ENCODE assay signal across 1 cellular context in genomic region chr22:37631448-37632173, GRCh38.
A peak's percentile ranks its signal among the peaks of the same experiment; 100 is the strongest.
TF ChIP-seq lines count a peak whose summit lies in the region.

No MANE protein-coding gene starts in this region.

TF ChIP-seq in HepG2, 621 proteins besides CTCF, POLR2A, EP300 and RAD21 (continued from another document and continues in another):
- no peak for TF ChIP-seq LBX2 (CRISPR knock-in tag; IDR thresholded peaks at IDR 0.05; ENCODE audit: borderline replicate concordance)
- peak; percentile 52; the same call in 1 of the 2 replicates for TF ChIP-seq RCOR2 (CRISPR knock-in tag; IDR thresholded peaks at IDR 0.05)
- no peak for TF ChIP-seq KLF12 (CRISPR knock-in tag; IDR thresholded peaks at IDR 0.05; ENCODE audit: borderline replicate concordance)
- no peak for TF ChIP-seq ZNF33B (CRISPR knock-in tag; IDR thresholded peaks at IDR 0.05)
- no peak for TF ChIP-seq JUNB (CRISPR knock-in tag; IDR thresholded peaks at IDR 0.05; ENCODE audit: borderline replicate concordance)
- TF ChIP-seq ZNF766 (CRISPR knock-in tag; IDR thresholded peaks at IDR 0.05; ENCODE audit: borderline replicate concordance) = peak; percentile 44; the same call in 1 of the 2 replicates
- no peak for TF ChIP-seq NONO (IDR thresholded peaks at IDR 0.05)
- peak; percentile 45 for TF ChIP-seq NONO (CRISPR knock-in tag; conservative IDR thresholded peaks at IDR 0.05)
- TF ChIP-seq ZNF883 (CRISPR knock-in tag; IDR thresholded peaks at IDR 0.05; ENCODE audit: not compliant biosample characterization) = peak; percentile 80
- peak; percentile 56; the same call in 1 of the 2 replicates for TF ChIP-seq IRF2 (CRISPR knock-in tag; IDR thresholded peaks at IDR 0.05)
- peak; percentile 81 for TF ChIP-seq HNF4G (IDR thresholded peaks at IDR 0.05; ENCODE audit: borderline replicate concordance, low read depth, low read length)
- TF ChIP-seq HNF4G (CRISPR knock-in tag; IDR thresholded peaks at IDR 0.05; ENCODE audit: borderline replicate concordance, low read depth) = peak; percentile 88; the same call in 1 of the 2 replicates
- peak; percentile 95 for TF ChIP-seq ZSCAN22 (CRISPR knock-in tag; IDR thresholded peaks at IDR 0.05)
- TF ChIP-seq ZBTB26 (CRISPR knock-in tag; IDR thresholded peaks at IDR 0.05; ENCODE audit: borderline replicate concordance) = no peak
- TF ChIP-seq MYC (CRISPR knock-in tag; IDR thresholded peaks at IDR 0.05; ENCODE audit: borderline replicate concordance) = peak; percentile 75; the same call in 1 of the 2 replicates
- peak; percentile 71; the same call in 1 of the 2 replicates for TF ChIP-seq ZNF670 (CRISPR knock-in tag; IDR thresholded peaks at IDR 0.05; ENCODE audit: borderline replicate concordance)
- TF ChIP-seq AGO2 (optimal IDR thresholded peaks at IDR 0.05; ENCODE audit: low read depth, low read length) = peak; percentile 92
- peak; percentile 64 for TF ChIP-seq ZNF574 (CRISPR knock-in tag; IDR thresholded peaks at IDR 0.05)
- TF ChIP-seq ZBTB20 (CRISPR knock-in tag; IDR thresholded peaks at IDR 0.05; ENCODE audit: borderline replicate concordance, low read depth) = 0 out of 2 replicates have a peak, but pooled peaks have one; percentile 45
- TF ChIP-seq RFX3 (CRISPR knock-in tag; IDR thresholded peaks at IDR 0.05) = no peak
- 0 out of 2 replicates have a peak, but pooled peaks have one; percentile 57 for TF ChIP-seq ZNF350 (CRISPR knock-in tag; IDR thresholded peaks at IDR 0.05; ENCODE audit: borderline replicate concordance, low read depth)
- peak; percentile 27; the same call in 1 of the 2 replicates for TF ChIP-seq ZNF598 (CRISPR knock-in tag; IDR thresholded peaks at IDR 0.05; ENCODE audit: borderline replicate concordance)
- peak; percentile 64; the same call in 1 of the 2 replicates for TF ChIP-seq ARID4A (CRISPR knock-in tag; IDR thresholded peaks at IDR 0.05; ENCODE audit: borderline replicate concordance)
- no peak; the same call in 1 of the 2 replicates for TF ChIP-seq CBX5 (CRISPR knock-in tag; IDR thresholded peaks at IDR 0.05; ENCODE audit: borderline replicate concordance)
- no peak; the same call in 1 of the 2 replicates for TF ChIP-seq IKZF5 (CRISPR knock-in tag; IDR thresholded peaks at IDR 0.05)
- no peak for TF ChIP-seq TCF7 (IDR thresholded peaks at IDR 0.05; ENCODE audit: low read depth)
- peak in 1 of 2 experiments; percentile 64; a peak in 2 of 4 replicates for TF ChIP-seq HMGXB4 (CRISPR knock-in tag; IDR thresholded peaks at IDR 0.05; ENCODE audit: borderline replicate concordance in 1 of 2, low read depth in 1 of 2)
- TF ChIP-seq KAT2B (IDR thresholded peaks at IDR 0.05; ENCODE audit: borderline replicate concordance, low read depth, low read length) = no peak
- TF ChIP-seq, protein P1, sequence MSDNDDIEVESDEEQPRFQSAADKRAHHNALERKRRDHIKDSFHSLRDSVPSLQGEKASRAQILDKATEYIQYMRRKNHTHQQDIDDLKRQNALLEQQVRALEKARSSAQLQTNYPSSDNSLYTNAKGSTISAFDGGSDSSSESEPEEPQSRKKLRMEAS (IDR thresholded peaks at IDR 0.05) = peak; percentile 31
- 0 out of 2 replicates have a peak, but pooled peaks have one; percentile 23 for TF ChIP-seq ZNF264 (CRISPR knock-in tag; IDR thresholded peaks at IDR 0.05)
- peak; percentile 61; the same call in 1 of the 2 replicates for TF ChIP-seq SP5 (CRISPR knock-in tag; IDR thresholded peaks at IDR 0.05; ENCODE audit: borderline replicate concordance, low read depth)
- TF ChIP-seq ZBTB49 (CRISPR knock-in tag; IDR thresholded peaks at IDR 0.05; ENCODE audit: borderline replicate concordance) = no peak
- TF ChIP-seq PAWR (CRISPR knock-in tag; IDR thresholded peaks at IDR 0.05; ENCODE audit: borderline replicate concordance) = no peak
